ENCODE assay signal across 1 cellular context in genomic region chr7:31488562-31489203, GRCh38.
A peak's percentile ranks its signal among the peaks of the same experiment; 100 is the strongest.
TF ChIP-seq lines count a peak whose summit lies in the region.

No MANE protein-coding gene starts in this region.

TF ChIP-seq in GM12878, 131 proteins besides CTCF, POLR2A, EP300 and RAD21 (continued from another document):
- TF ChIP-seq E4F1 (IDR thresholded peaks at IDR 0.05; ENCODE audit: borderline replicate concordance, partially characterized antibody) (no peak), CHD4 (IDR thresholded peaks at IDR 0.05) (no peak), SMC3 (IDR thresholded peaks at IDR 0.05; ENCODE audit: borderline replicate concordance, low read length) (peak; percentile 92), ZNF687 (IDR thresholded peaks at IDR 0.05) (no peak), POLR2AphosphoS2 (IDR thresholded peaks at IDR 0.05; ENCODE audit: low read depth, low read length) (no peak), BCL11A (IDR thresholded peaks at IDR 0.05; ENCODE audit: low read depth, low read length) (no peak), YY1 (IDR thresholded peaks at IDR 0.05; ENCODE audit: low read depth, low read length) (peak; percentile 61; the same call in 1 of the 2 replicates), RUNX3 (IDR thresholded peaks at IDR 0.05; ENCODE audit: low read length) (peak; percentile 64), ZBTB4 (CRISPR knock-in tag; IDR thresholded peaks at IDR 0.05) (no peak), ZNF622 (IDR thresholded peaks at IDR 0.05) (no peak), RELB (IDR thresholded peaks at IDR 0.05; ENCODE audit: low read depth) (no peak), MLLT1 (IDR thresholded peaks at IDR 0.05) (no peak), PRDM15 (CRISPR knock-in tag; IDR thresholded peaks at IDR 0.05) (no peak), EED (IDR thresholded peaks at IDR 0.05; ENCODE audit: low read depth) (no peak), ZBTB33 (IDR thresholded peaks at IDR 0.05) (no peak), BCLAF1 (IDR thresholded peaks at IDR 0.05) (no peak), CUX1 (IDR thresholded peaks at IDR 0.05; ENCODE audit: insufficient replicate concordance, low read depth, low read length) (no peak), SP1 (IDR thresholded peaks at IDR 0.05; ENCODE audit: low read depth, low read length) (no peak), TCF12 (IDR thresholded peaks at IDR 0.05; ENCODE audit: low read depth, low read length) (no peak)
TF ChIP-seq in GM12878: peak in this region for 5.
